8 cellular contexts compared by ENCODE assay signal in genomic region chr11:102047305-102047924, GRCh38. TPM values are rescaled to one million over a fixed set of nuclear protein-coding genes. Genes with fewer than 3 reads are reported as not detected.
DNase-seq lines count a peak whose midpoint lies in the region; ATAC-seq and TF ChIP-seq lines count a peak whose summit lies in the region.

Gene CFAP300, plus strand, starts transcription at chr11:102047437. Its CDS starts 34 bp downstream, at chr11:102047471.

- peak; percentile 95 for DNase-seq in AG08395 (ENCODE audit: low spot score)
- DNase-seq in GM23338 (ENCODE audit: low spot score), result peak; percentile 85
- DNase-seq in NCI-H226, result peak; percentile 6
- DNase-seq in activated T-cell treated with anti-CD3 and anti-CD28 coated beads for 48 hours (ENCODE audit: low read depth), result peak; percentile 53
- DNase-seq in esophagus squamous epithelium (lab: John Stamatoyannopoulos, UW), result peak; percentile 4
- peak; percentile 88 for DNase-seq in mucosa of gallbladder (ENCODE audit: low spot score)
- peak; percentile 26 to 62 for DNase-seq in stimulated activated effector memory CD8-positive, alpha-beta T cell treated with anti-CD3 and anti-CD28 coated beads, Interleukin-12 subunit alpha, Interleukin-12 subunit beta, amount 100 ng/mL, for 72 hours (ENCODE audit: low spot score in 2 of 2)
- DNase-seq in GF-D8 (lab: John Stamatoyannopoulos, UW), result no peak

- H3K4me1 Mint-ChIP-seq in GM23338, result peaks cover 12% of the 10 kb centered on the region
- peaks cover 12% of the 10 kb centered on the region for H3K4me1 Mint-ChIP-seq in stimulated activated effector memory CD8-positive, alpha-beta T cell treated with anti-CD3 and anti-CD28 coated beads, Interleukin-12 subunit alpha, Interleukin-12 subunit beta, amount 100 ng/mL, for 72 hours

- WGBS in esophagus squamous epithelium, 2 donors, result 4 to 7% methylated on average over 3 to 24 of the region's 45 CpGs

- H3K27ac Mint-ChIP-seq in GM23338, result no peak within 1 kb of the TSS; the same call in 1 of the 2 replicates
- no peak within 1 kb of the TSS for H3K27ac Mint-ChIP-seq in stimulated activated effector memory CD8-positive, alpha-beta T cell treated with anti-CD3 and anti-CD28 coated beads, Interleukin-12 subunit alpha, Interleukin-12 subunit beta, amount 100 ng/mL, for 72 hours

- H3K4me3 ChIP-seq in GM23338 (peak within 1 kb of the TSS; percentile 79), esophagus squamous epithelium (peak within 1 kb of the TSS; percentile 45 to 72 (median 64))

- no peaks in the 10 kb centered on the region for H3K9me3 ChIP-seq in esophagus squamous epithelium

- peak within 1 kb of the TSS; percentile 73 for H3K4me3 Mint-ChIP-seq in GM23338
- H3K4me3 Mint-ChIP-seq in stimulated activated effector memory CD8-positive, alpha-beta T cell treated with anti-CD3 and anti-CD28 coated beads, Interleukin-12 subunit alpha, Interleukin-12 subunit beta, amount 100 ng/mL, for 72 hours, result peak within 1 kb of the TSS; percentile 70

- H4K20me1 ChIP-seq in GM23338 (replicated peaks; ENCODE audit: insufficient read depth), result no peaks in the 10 kb centered on the region

- H3K27me3 ChIP-seq in GM23338 (ENCODE audit: insufficient read depth) (peaks cover 12% of the 10 kb centered on the region), esophagus squamous epithelium (peaks cover 0 to 17% (median 0%) of the 10 kb centered on the region in 4 donors)

- peak within 1 kb of the TSS; percentile 92 for H3K4me2 ChIP-seq in GM23338

- H2AFZ ChIP-seq in GM23338, result peak within 1 kb of the TSS; percentile 99

- H3K36me3 ChIP-seq in GM23338 (ENCODE audit: insufficient read depth) (no peaks in the 10 kb centered on the region), esophagus squamous epithelium (no peaks in the 10 kb centered on the region)

- peak in 1 of 4 donors; percentile 11 for TF ChIP-seq POLR2A in esophagus squamous epithelium (IDR thresholded peaks at IDR 0.05)

- H3K9me2 ChIP-seq in GM23338 (ENCODE audit: insufficient read depth), result no peaks in the 10 kb centered on the region

- H3K27ac ChIP-seq in GM23338 (ENCODE audit: low read depth) (no peak within 1 kb of the TSS), esophagus squamous epithelium (peak within 1 kb of the TSS; percentile 58 to 78 (median 68))

- no peaks in the 10 kb centered on the region for H3K9me3 Mint-ChIP-seq in GM23338
- no peaks in the 10 kb centered on the region for H3K9me3 Mint-ChIP-seq in stimulated activated effector memory CD8-positive, alpha-beta T cell treated with anti-CD3 and anti-CD28 coated beads, Interleukin-12 subunit alpha, Interleukin-12 subunit beta, amount 100 ng/mL, for 72 hours

- peaks cover 10% of the 10 kb centered on the region for H3K4me1 ChIP-seq in GM23338 (ENCODE audit: insufficient read depth)
- H3K4me1 ChIP-seq in esophagus squamous epithelium, result peaks cover 0 to 17% (median 0%) of the 10 kb centered on the region in 3 donors

- H3K27me3 Mint-ChIP-seq in GM23338 (ENCODE audit: insufficient read depth, low read depth, poor library complexity), result peaks cover 3% of the 10 kb centered on the region

- H3K36me3 Mint-ChIP-seq in GM23338 (ENCODE audit: low read depth), result no peaks in the 10 kb centered on the region
- H3K36me3 Mint-ChIP-seq in stimulated activated effector memory CD8-positive, alpha-beta T cell treated with anti-CD3 and anti-CD28 coated beads, Interleukin-12 subunit alpha, Interleukin-12 subunit beta, amount 100 ng/mL, for 72 hours, result no peaks in the 10 kb centered on the region

- no peak for TF ChIP-seq CTCF in GM23338 (conservative IDR thresholded peaks at IDR 0.05; ENCODE audit: low read depth in 2 of 2)
- TF ChIP-seq CTCF in esophagus squamous epithelium (IDR thresholded peaks at IDR 0.05), result no peak

- no peaks in the 10 kb centered on the region for H3K79me2 ChIP-seq in GM23338 (replicated peaks; ENCODE audit: insufficient read depth)

- no peaks in the 10 kb centered on the region for H3F3A ChIP-seq in GM23338 (replicated peaks; ENCODE audit: low read depth)

- ATAC-seq in GM23338, result peak; percentile 90
- ATAC-seq in stimulated activated effector memory CD8-positive, alpha-beta T cell treated with anti-CD3 and anti-CD28 coated beads, Interleukin-12 subunit alpha, Interleukin-12 subunit beta, amount 100 ng/mL, for 72 hours, result peak; percentile 84

- intact Hi-C loops in esophagus squamous epithelium (cut with DNase I), result no loop called here

TF ChIP-seq in GM23338, 12 proteins besides CTCF, POLR2A, EP300 and RAD21:
- TF ChIP-seq CREB1 (CRISPR knock-in tag; IDR thresholded peaks at IDR 0.05; ENCODE audit: low read depth), result peak; percentile 75
- TF ChIP-seq POLR2AphosphoS5 (IDR thresholded peaks at IDR 0.05; ENCODE audit: low read depth), result peak; percentile 47
- no peak for TF ChIP-seq ZNF331 (CRISPR knock-in tag; IDR thresholded peaks at IDR 0.05; ENCODE audit: low read depth)
- no peak for TF ChIP-seq ZNF114 (CRISPR knock-in tag; IDR thresholded peaks at IDR 0.05)

RNA-seq across cellular contexts. Expression of gene CFAP300, which starts in this region (rescaled TPM):
- 1.2 and 1.4 TPM in 2 replicates for total RNA-seq in GM23338 (2014; rRNA removed; shearing (Covaris generic))
- polyA plus RNA-seq in GM23338 (2016; fragmentation: Nextera tagmentation; extraction: Ambion mirVana), result 5.3 and 6.0 TPM in 2 replicates
- total RNA-seq in esophagus squamous epithelium, result 1 to 10 TPM in 2 of 4 donors, under 1 TPM in 2; 0.31 to 2.9 (median 1.6) TPM
- total RNA-seq in mucosa of gallbladder, result 7.1 TPM
